Comparison of ENCODE assay signal across 9 cellular contexts in the genomic region with DNA sequence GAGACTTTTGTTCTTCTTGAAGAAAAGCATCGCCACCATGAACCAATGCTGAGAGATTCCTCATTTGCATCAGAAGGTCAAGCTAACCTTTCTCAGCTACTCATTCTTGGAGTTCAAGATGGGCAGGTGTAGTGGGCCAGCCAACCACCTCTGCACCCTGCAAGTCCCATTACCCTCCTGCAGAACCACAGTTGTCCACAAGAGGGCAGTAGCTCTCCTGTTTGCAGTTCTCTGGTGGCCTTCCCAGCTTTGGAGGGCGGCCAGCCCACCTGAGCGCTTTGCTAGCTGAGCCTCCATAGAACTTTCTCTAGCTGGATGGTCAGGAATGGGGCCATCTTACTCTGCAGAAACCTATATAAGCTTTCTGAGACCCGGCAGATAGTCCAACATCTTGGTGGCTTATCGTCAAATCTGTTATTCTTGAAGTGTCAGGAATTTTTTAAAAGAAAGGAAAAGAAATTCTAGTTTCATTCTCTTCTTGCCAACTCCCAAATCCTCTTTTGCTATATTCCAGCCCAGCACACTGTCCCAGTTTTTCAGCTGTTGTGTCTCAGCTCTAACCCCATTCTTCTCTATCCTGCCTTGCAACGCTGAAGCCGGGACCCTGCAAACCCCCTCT. TPM values are rescaled to one million over a fixed set of nuclear protein-coding genes. Genes with fewer than 3 reads are reported as not detected.
DNase-seq lines count a peak whose midpoint lies in the region; ATAC-seq and TF ChIP-seq lines count a peak whose summit lies in the region.
"Had no signal": no experiment of that assay in that cellular context is flagged by ENCODE, and none has a peak within 500 bp of the region (broad histone marks: within the 10 kb centered on the region; RNA-seq: fewer than 3 reads in every experiment).

No MANE protein-coding gene starts in this region.

- 35 to 43% (median 40%) methylated on average over 7 of the region's 7 CpGs for WGBS in heart left ventricle, 4 donors

- peaks cover 29 to 78% of the 10 kb centered on the region in 2 donors for H3K27me3 Mint-ChIP-seq in CD8-positive, alpha-beta memory T cell

- POLR2A ChIA-PET in CD8-positive, alpha-beta memory T cell (lab: Charles Lee) = no interaction called here

- no peaks in the 10 kb centered on the region for H3K36me3 ChIP-seq in CD8-positive, alpha-beta memory T cell (ENCODE audit: insufficient read depth, low read length)
- no peaks in the 10 kb centered on the region for H3K36me3 ChIP-seq in heart left ventricle

- peaks cover 0 to 3% (median 0%) of the 10 kb centered on the region in 3 donors for H3K36me3 Mint-ChIP-seq in CD8-positive, alpha-beta memory T cell
- H3K36me3 Mint-ChIP-seq: activated naive CD8-positive, alpha-beta T cell had no signal

- no peak overlapping the region for H3K4me3 Mint-ChIP-seq in CD8-positive, alpha-beta memory T cell
- H3K4me3 Mint-ChIP-seq: activated naive CD8-positive, alpha-beta T cell had no signal

- peak; percentile 88 to 97 (median 94) for TF ChIP-seq CTCF in heart left ventricle (IDR thresholded peaks at IDR 0.05)
- peak; percentile 99 for TF ChIP-seq CTCF in retinal pigment epithelial cell (conservative IDR thresholded peaks at IDR 0.05; ENCODE audit: low read depth, low read length)

- H3K9me3 ChIP-seq in CD8-positive, alpha-beta memory T cell (ENCODE audit: low read length) = no peaks in the 10 kb centered on the region
- no peaks in the 10 kb centered on the region for H3K9me3 ChIP-seq in heart left ventricle

- no peaks in the 10 kb centered on the region for H3K4me1 ChIP-seq in CD8-positive, alpha-beta memory T cell (ENCODE audit: insufficient read depth, low read length)
- H3K4me1 ChIP-seq in heart left ventricle = peaks cover 0 to 17% (median 3%) of the 10 kb centered on the region in 12 donors

- no peak overlapping the region for H3K27ac Mint-ChIP-seq in CD8-positive, alpha-beta memory T cell
- H3K27ac Mint-ChIP-seq: activated naive CD8-positive, alpha-beta T cell had no signal

- in situ Hi-C loops in KBM-7 (cut with MboI; ENCODE audit: low pct_unique_long_range_greater_than_20kb, low sequenced_read_pairs) = no loop called here

- CTCF ChIA-PET in CD8-positive, alpha-beta memory T cell (lab: Charles Lee) = interaction anchor here (0.7 to 5.1 kb wide), 22 partner anchors 8 to 232 kb away, joined by 3 to 52 read pairs (median 6); partner anchors contain the start of gene LMX1A

- no peak overlapping the region for H3K27ac ChIP-seq in CD8-positive, alpha-beta memory T cell (ENCODE audit: low read depth, low read length)
- no peak overlapping the region for H3K27ac ChIP-seq in heart left ventricle

- intact Hi-C loops in heart left ventricle (cut with DNase I) = loop anchor here in 9 of 10 donors (5.0 to 10.0 kb wide), 5 partner anchors 110 to 223 kb away; no protein-coding TSS in a partner anchor

- peak; percentile 51 to 81 (median 74) for DNase-seq in CD8-positive, alpha-beta memory T cell
- DNase-seq in KBM-7 (peak; percentile 66), SHP77 (lab: John Stamatoyannopoulos, UW) (peak; percentile 60 to 72), heart left ventricle (peak; percentile 74 to 79 (median 77)), retinal pigment epithelial cell (ENCODE audit: low read depth) (peak; percentile 20)
- DNase-seq in activated naive CD4-positive, alpha-beta T cell (lab: John Stamatoyannopoulos, UW) = peak; percentile 35 to 66 (median 62)

- H3K9me3 Mint-ChIP-seq in CD8-positive, alpha-beta memory T cell = no peaks in the 10 kb centered on the region

- H3K4me1 Mint-ChIP-seq in CD8-positive, alpha-beta memory T cell = peaks cover 0 to 3% (median 0%) of the 10 kb centered on the region in 3 donors

- ATAC-seq in GM19438 (IDR thresholded peaks at IDR 0.05; ENCODE audit: low read depth, unreplicated experiment) (peak; percentile 68), heart left ventricle (peak in 3 of 4 donors; percentile 53 to 70 (median 59)), GM19035 (IDR thresholded peaks at IDR 0.05; ENCODE audit: unreplicated experiment) (no peak)

- no peak overlapping the region for H3K4me3 ChIP-seq in CD8-positive, alpha-beta memory T cell (ENCODE audit: low read length)
- H3K4me3 ChIP-seq in heart left ventricle = no peak overlapping the region
- H3K4me3 ChIP-seq in retinal pigment epithelial cell (ENCODE audit: low read length) = no peak overlapping the region

- H3K27me3 ChIP-seq in CD8-positive, alpha-beta memory T cell (ENCODE audit: insufficient read depth, low read length, poor library complexity, severe bottlenecking) = peaks cover 3% of the 10 kb centered on the region
- H3K27me3 ChIP-seq in heart left ventricle = peaks cover 0 to 32% (median 0%) of the 10 kb centered on the region in 9 donors

- TF ChIP-seq POLR2A in heart left ventricle (IDR thresholded peaks at IDR 0.05) = no peak

RNA-seq across cellular contexts. Expression of gene LMX1A, which starts 11.0 kb away (rescaled TPM):
- total RNA-seq in CD8-positive, alpha-beta memory T cell = not detected
- not detected for polyA plus RNA-seq in CD8-positive, alpha-beta memory T cell
- total RNA-seq in heart left ventricle = under 1 TPM in 5 of 9 donors, not detected in 4; 0.07 to 0.37 (median 0.16) TPM
- polyA plus RNA-seq in heart left ventricle = under 1 TPM in 1 of 2 donors, not detected in 1; 0.03 TPM

Comparison
In these comparisons a context has a peak if more than half of its experiments do, and no peak if none do; other contexts are left out.
1. DNase-seq: peak in every context shown above with its lines; median percentile 77 in heart left ventricle; 74 in CD8-positive, alpha-beta memory T cell; 66 in KBM-7; 66 in SHP77; 62 in activated naive CD4-positive, alpha-beta T cell; 20 in retinal pigment epithelial cell.